ENCODE assay signal across 1 cellular context in genomic region chr17:16217002-16217635, GRCh38.
TF ChIP-seq lines count a peak whose summit lies in the region.

Gene PIGL, plus strand, starts transcription at chr17:16217210. Its CDS starts 17 bp downstream, at chr17:16217227.

TF ChIP-seq in K562, 482 proteins besides CTCF, POLR2A, EP300 and RAD21 (continued from another document):
- TF ChIP-seq NEUROD1 (IDR thresholded peaks at IDR 0.05; ENCODE audit: borderline replicate concordance, low read depth, low read length, partially characterized antibody) = peak; percentile 66
- TF ChIP-seq ZEB2 (IDR thresholded peaks at IDR 0.05) = peak; percentile 93
- TF ChIP-seq PHF8 (IDR thresholded peaks at IDR 0.05; ENCODE audit: borderline replicate concordance, low read length) = peak; percentile 89
- peak; percentile 92 for TF ChIP-seq RBFOX2 (IDR thresholded peaks at IDR 0.05; ENCODE audit: low read depth, low read length)
- TF ChIP-seq MBD2 (IDR thresholded peaks at IDR 0.05; ENCODE audit: borderline replicate concordance, low read depth) = peak; percentile 54
- peak; percentile 48 to 72; a peak in 1 of 4 replicates for TF ChIP-seq TEAD1 (CRISPR knock-in tag; IDR thresholded peaks at IDR 0.05)
- no peak for TF ChIP-seq ZBTB43 (CRISPR knock-in tag; IDR thresholded peaks at IDR 0.05)
- no peak for TF ChIP-seq PTRF (tag; IDR thresholded peaks at IDR 0.05)
- no peak for TF ChIP-seq TSC22D4 (tag; IDR thresholded peaks at IDR 0.05)
- peak; percentile 48 to 60; a peak in 2 of 4 replicates for TF ChIP-seq FOXK2 (conservative IDR thresholded peaks at IDR 0.05 in 1 of 2, IDR thresholded peaks at IDR 0.05 in 1 of 2; ENCODE audit: low read depth in 2 of 2)
- peak; percentile 46; the same call in 1 of the 2 replicates for TF ChIP-seq DPF2 (IDR thresholded peaks at IDR 0.05)
- 0 out of 2 replicates have a peak, but pooled peaks have one; percentile 56 for TF ChIP-seq POLR2AphosphoS2 (IDR thresholded peaks at IDR 0.05; ENCODE audit: low read length)
- peak; percentile 63 for TF ChIP-seq CXXC5 (CRISPR knock-in tag; IDR thresholded peaks at IDR 0.05)
- TF ChIP-seq, protein P1, sequence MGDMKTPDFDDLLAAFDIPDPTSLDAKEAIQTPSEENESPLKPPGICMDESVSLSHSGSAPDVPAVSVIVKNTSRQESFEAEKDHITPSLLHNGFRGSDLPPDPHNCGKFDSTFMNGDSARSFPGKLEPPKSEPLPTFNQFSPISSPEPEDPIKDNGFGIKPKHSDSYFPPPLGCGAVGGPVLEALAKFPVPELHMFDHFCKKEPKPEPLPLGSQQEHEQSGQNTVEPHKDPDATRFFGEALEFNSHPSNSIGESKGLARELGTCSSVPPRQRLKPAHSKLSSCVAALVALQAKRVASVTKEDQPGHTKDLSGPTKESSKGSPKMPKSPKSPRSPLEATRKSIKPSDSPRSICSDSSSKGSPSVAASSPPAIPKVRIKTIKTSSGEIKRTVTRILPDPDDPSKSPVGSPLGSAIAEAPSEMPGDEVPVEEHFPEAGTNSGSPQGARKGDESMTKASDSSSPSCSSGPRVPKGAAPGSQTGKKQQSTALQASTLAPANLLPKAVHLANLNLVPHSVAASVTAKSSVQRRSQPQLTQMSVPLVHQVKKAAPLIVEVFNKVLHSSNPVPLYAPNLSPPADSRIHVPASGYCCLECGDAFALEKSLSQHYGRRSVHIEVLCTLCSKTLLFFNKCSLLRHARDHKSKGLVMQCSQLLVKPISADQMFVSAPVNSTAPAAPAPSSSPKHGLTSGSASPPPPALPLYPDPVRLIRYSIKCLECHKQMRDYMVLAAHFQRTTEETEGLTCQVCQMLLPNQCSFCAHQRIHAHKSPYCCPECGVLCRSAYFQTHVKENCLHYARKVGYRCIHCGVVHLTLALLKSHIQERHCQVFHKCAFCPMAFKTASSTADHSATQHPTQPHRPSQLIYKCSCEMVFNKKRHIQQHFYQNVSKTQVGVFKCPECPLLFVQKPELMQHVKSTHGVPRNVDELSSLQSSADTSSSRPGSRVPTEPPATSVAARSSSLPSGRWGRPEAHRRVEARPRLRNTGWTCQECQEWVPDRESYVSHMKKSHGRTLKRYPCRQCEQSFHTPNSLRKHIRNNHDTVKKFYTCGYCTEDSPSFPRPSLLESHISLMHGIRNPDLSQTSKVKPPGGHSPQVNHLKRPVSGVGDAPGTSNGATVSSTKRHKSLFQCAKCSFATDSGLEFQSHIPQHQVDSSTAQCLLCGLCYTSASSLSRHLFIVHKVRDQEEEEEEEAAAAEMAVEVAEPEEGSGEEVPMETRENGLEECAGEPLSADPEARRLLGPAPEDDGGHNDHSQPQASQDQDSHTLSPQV (IDR thresholded peaks at IDR 0.05) = peak; percentile 80
- TF ChIP-seq E2F3 (CRISPR knock-in tag; IDR thresholded peaks at IDR 0.05) = 0 out of 2 replicates have a peak, but pooled peaks have one; percentile 34
- TF ChIP-seq GATAD2B (IDR thresholded peaks at IDR 0.05; ENCODE audit: borderline replicate concordance) = peak; percentile 53
- peak; percentile 47 for TF ChIP-seq MAX (CRISPR knock-in tag; IDR thresholded peaks at IDR 0.05)
- peak; percentile 64 for TF ChIP-seq CREM (IDR thresholded peaks at IDR 0.05; ENCODE audit: low read depth)
- TF ChIP-seq TAF9B (IDR thresholded peaks at IDR 0.05; ENCODE audit: partially characterized antibody) = peak; percentile 95
- TF ChIP-seq CAMTA2 (CRISPR knock-in tag; conservative IDR thresholded peaks at IDR 0.05) = no peak
- peak; percentile 61; the same call in 1 of the 2 replicates for TF ChIP-seq ESRRA (IDR thresholded peaks at IDR 0.05; ENCODE audit: borderline replicate concordance, low read depth)
- TF ChIP-seq U2AF2 (optimal IDR thresholded peaks at IDR 0.05; ENCODE audit: low read depth, low read length) = no peak
- peak; percentile 67 for TF ChIP-seq POLR2H (tag; IDR thresholded peaks at IDR 0.05; ENCODE audit: low read depth)
- TF ChIP-seq MYC (IDR thresholded peaks at IDR 0.05; ENCODE audit: low read depth, low read length) = peak; percentile 89; the same call in 1 of the 2 replicates
- TF ChIP-seq MYC (CRISPR knock-in tag; IDR thresholded peaks at IDR 0.05; ENCODE audit: borderline replicate concordance, low read depth) = no peak
- no peak for TF ChIP-seq KLF6 (CRISPR knock-in tag; IDR thresholded peaks at IDR 0.05; ENCODE audit: borderline replicate concordance)
- TF ChIP-seq MAZ (CRISPR knock-in tag; conservative IDR thresholded peaks at IDR 0.05 in 1 of 2, IDR thresholded peaks at IDR 0.05 in 1 of 2) = peak; percentile 54 to 61; a peak in 3 of 4 replicates
- TF ChIP-seq ZC3H4 (CRISPR knock-in tag; IDR thresholded peaks at IDR 0.05; ENCODE audit: borderline replicate concordance) = no peak
- TF ChIP-seq NBN (IDR thresholded peaks at IDR 0.05; ENCODE audit: low read depth) = peak; percentile 32; the same call in 1 of the 2 replicates
- 0 out of 2 replicates have a peak, but pooled peaks have one; percentile 15 for TF ChIP-seq ZNF143 (CRISPR knock-in tag; IDR thresholded peaks at IDR 0.05)
- no peak for TF ChIP-seq FIP1L1 (IDR thresholded peaks at IDR 0.05; ENCODE audit: low read depth, low read length, poor library complexity, severe bottlenecking)
- no peak for TF ChIP-seq ZNF121 (CRISPR knock-in tag; conservative IDR thresholded peaks at IDR 0.05)
- no peak for TF ChIP-seq ELK1 (CRISPR knock-in tag; IDR thresholded peaks at IDR 0.05)
- no peak for TF ChIP-seq ZNF780A (CRISPR knock-in tag; IDR thresholded peaks at IDR 0.05)
